8 cellular contexts compared by ENCODE assay signal in the genomic region with DNA sequence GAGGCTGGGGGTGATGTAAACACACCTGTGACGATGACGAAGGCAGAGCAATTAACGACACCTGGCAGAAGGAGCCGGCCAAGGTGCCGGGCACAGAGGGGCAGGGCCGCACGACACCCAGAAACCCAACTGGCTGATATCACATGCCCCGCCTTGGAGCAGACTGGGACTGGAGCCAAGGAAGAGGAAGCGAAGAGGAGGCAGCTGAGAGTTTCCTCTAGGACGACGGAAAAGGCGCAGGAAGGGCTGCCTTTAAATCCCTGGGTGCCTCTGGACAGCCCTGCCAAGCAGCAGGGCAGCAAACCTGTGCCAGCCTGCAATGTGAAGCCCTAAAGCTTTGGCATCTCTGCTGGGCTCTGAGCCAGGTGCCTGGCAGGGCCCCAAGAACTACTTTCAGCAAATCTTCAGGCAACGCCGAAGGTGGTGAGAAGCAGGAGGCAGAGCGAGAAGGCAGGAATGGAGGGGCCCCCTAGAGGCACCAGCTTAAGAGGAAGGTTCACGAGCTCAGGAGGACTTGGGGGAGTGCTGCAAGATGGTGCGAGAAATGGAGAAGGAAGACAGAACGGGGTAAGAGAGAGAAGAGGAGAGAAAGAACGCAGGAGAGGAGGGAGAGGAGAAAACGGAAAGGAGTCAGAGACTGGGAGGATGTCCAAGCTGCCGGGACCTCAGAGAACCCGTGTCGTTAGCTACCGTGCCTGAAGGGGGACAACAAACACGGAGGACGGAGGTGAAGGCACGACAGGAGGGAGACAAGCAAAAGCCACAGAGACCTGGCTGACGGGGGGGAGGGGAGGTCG. TPM values are rescaled to one million over a fixed set of nuclear protein-coding genes. Genes with fewer than 3 reads are reported as not detected.
DNase-seq lines count a peak whose midpoint lies in the region; ATAC-seq and TF ChIP-seq lines count a peak whose summit lies in the region.

No MANE protein-coding gene starts in this region.

- no peak for TF ChIP-seq POLR2A in heart left ventricle (IDR thresholded peaks at IDR 0.05)

- peak; percentile 58 to 78 (median 66) for ATAC-seq in heart left ventricle
- no peak for ATAC-seq in GM21515 (IDR thresholded peaks at IDR 0.05; ENCODE audit: unreplicated experiment)

- no peaks in the 10 kb centered on the region for H3K4me1 ChIP-seq in OCI-LY7 (ENCODE audit: insufficient read depth, low read length, poor library complexity, severe bottlenecking)
- H3K4me1 ChIP-seq in heart left ventricle = peaks cover 0 to 85% (median 55%) of the 10 kb centered on the region in 12 donors
- peaks cover 54% of the 10 kb centered on the region for H3K4me1 ChIP-seq in rectal smooth muscle tissue (ENCODE audit: control insufficient read depth, insufficient read depth, low read length)

- TF ChIP-seq CTCF in OCI-LY7 (conservative IDR thresholded peaks at IDR 0.05; ENCODE audit: low read length) (peak; percentile 39), heart left ventricle (IDR thresholded peaks at IDR 0.05) (peak in 7 of 12 donors; percentile 1 to 25 (median 17))

- no peaks in the 10 kb centered on the region for H3K9me2 ChIP-seq in OCI-LY7 (ENCODE audit: insufficient read depth, low read length)

- POLR2A ChIA-PET in OCI-LY7 (lab: Charles Lee) = no interaction called here

- 2 to 4% (median 2%) methylated on average over 27 to 29 of the region's 29 CpGs for WGBS in heart left ventricle, 4 donors

- H3K36me3 ChIP-seq in OCI-LY7 (ENCODE audit: insufficient read depth, low read length) (no peaks in the 10 kb centered on the region), heart left ventricle (peaks cover 0 to 6% (median 0%) of the 10 kb centered on the region in 9 donors), rectal smooth muscle tissue (ENCODE audit: control insufficient read depth, insufficient read depth, low read length) (no peaks in the 10 kb centered on the region)

- H3K79me2 ChIP-seq in OCI-LY7 (ENCODE audit: insufficient read depth, low read depth, low read length) = no peaks in the 10 kb centered on the region

- no peak overlapping the region for H2AFZ ChIP-seq in OCI-LY7 (ENCODE audit: low read length)

- H3K27me3 ChIP-seq in heart left ventricle (peaks cover 0 to 4% (median 0%) of the 10 kb centered on the region in 9 donors), rectal smooth muscle tissue (ENCODE audit: control insufficient read depth, insufficient read depth, low read length) (no peaks in the 10 kb centered on the region)

- no peak overlapping the region for H3K4me3 ChIP-seq in OCI-LY7 (ENCODE audit: low read depth, low read length, poor library complexity, severe bottlenecking)
- peak overlapping the region in 10 of 12 donors; percentile 12 to 56 (median 44) for H3K4me3 ChIP-seq in heart left ventricle
- H3K4me3 ChIP-seq in rectal smooth muscle tissue (ENCODE audit: low read length) = peak overlapping the region; percentile 45

- H3K4me2 ChIP-seq in OCI-LY7 (ENCODE audit: low read length) = no peak overlapping the region

- intact Hi-C loops in OCI-LY7 (cut with micrococcal nuclease; ENCODE audit: unreplicated experiment) = no loop called here
- intact Hi-C loops in heart left ventricle (cut with DNase I) = loop anchor here (1.0 to 10.0 kb wide), 10 partner anchors 32 to 395 kb away; a partner anchor contains a TSS

- CTCF ChIA-PET in OCI-LY7 (lab: Charles Lee; ENCODE audit: unreplicated experiment) = interaction anchor here (0.7 kb wide), 1 partner anchor 76 kb away, joined by 3 read pairs; no protein-coding TSS in a partner anchor

- H4K20me1 ChIP-seq in OCI-LY7 (ENCODE audit: insufficient read depth, low read length) = no peaks in the 10 kb centered on the region

- H3K9me3 ChIP-seq in OCI-LY7 (ENCODE audit: low read length) (no peaks in the 10 kb centered on the region), heart left ventricle (no peaks in the 10 kb centered on the region)

- no TSS peak for BruUV-seq in OCI-LY7 (replicated peaks; lab: Mats Ljungman, UMichigan)

- peak overlapping the region; percentile 45 for H3K9ac ChIP-seq in rectal smooth muscle tissue (ENCODE audit: low read length)

- no peak overlapping the region for H3K27ac ChIP-seq in OCI-LY7 (ENCODE audit: low read depth, low read length, poor library complexity, severe bottlenecking)
- H3K27ac ChIP-seq in angular gyrus (ENCODE audit: low read depth, low read length) = peak overlapping the region; percentile 75
- H3K27ac ChIP-seq in heart left ventricle = peak overlapping the region; percentile 17 to 90 (median 72)
- peak overlapping the region; percentile 70 for H3K27ac ChIP-seq in rectal smooth muscle tissue (ENCODE audit: low read depth, low read length)

- peak in 5 of 6 experiments; percentile 13 to 59 (median 32) for DNase-seq in stimulated activated naive CD4-positive, alpha-beta T cell (lab: John Stamatoyannopoulos, UW)
- no peak for DNase-seq in stimulated activated naive CD4-positive, alpha-beta T cell treated with Interleukin-2 at 50 U/mL for 16 hours (lab: John Stamatoyannopoulos, UW)
- DNase-seq in OCI-LY7 (ENCODE audit: low spot score) = peak; percentile 16
- DNase-seq in heart left ventricle = peak; percentile 74 to 86 (median 83)
- DNase-seq in hepatic stellate cell (ENCODE audit: low spot score) = no peak

RNA-seq across cellular contexts. Expression of a gene that starts 25.3 kb away (rescaled TPM):
- total RNA-seq in OCI-LY7 (2014; rRNA removed; shearing (Covaris generic)) = 67.7 and 89.7 TPM in 2 replicates
- total RNA-seq in OCI-LY7 (2022) = 54.6 and 56.1 TPM in 2 replicates
- 10 to 100 TPM; 32.2 to 55.4 (median 42.4) TPM for total RNA-seq in heart left ventricle
- polyA plus RNA-seq in heart left ventricle = 100 to 1,000 TPM in 1 of 2 donors, 10 to 100 TPM in 1; 36.1 to 106 TPM

RNA-seq across cellular contexts. Expression of a gene that starts 33.8 kb away (rescaled TPM):
- total RNA-seq in OCI-LY7 (2014; rRNA removed; shearing (Covaris generic)) = not detected in 2 replicates
- not detected in 2 replicates for total RNA-seq in OCI-LY7 (2022)
- 10 to 100 TPM; 10.1 to 24.1 (median 13.1) TPM for total RNA-seq in heart left ventricle
- 10 to 100 TPM in 1 of 2 donors, 1 to 10 TPM in 1; 7.5 to 15.8 TPM for polyA plus RNA-seq in heart left ventricle

RNA-seq across cellular contexts. Expression of a gene that starts 52.5 kb away (rescaled TPM):
- not detected in 2 replicates for total RNA-seq in OCI-LY7 (2014; rRNA removed; shearing (Covaris generic))
- not detected in 2 replicates for total RNA-seq in OCI-LY7 (2022)
- total RNA-seq in heart left ventricle = under 1 TPM in 5 of 9 donors, not detected in 4; 0.21 to 0.82 (median 0.30) TPM
- under 1 TPM; 0.24 to 0.50 TPM for polyA plus RNA-seq in heart left ventricle

Comparison
In these comparisons a context has a peak if more than half of its experiments do, and no peak if none do; other contexts are left out.
1. DNase-seq: peak in stimulated activated naive CD4-positive, alpha-beta T cell (5 of 6), OCI-LY7 (single experiment) and heart left ventricle (5 of 5); none in stimulated activated naive CD4-positive, alpha-beta T cell treated with Interleukin-2 at 50 U/mL for 16 hours (single experiment) and hepatic stellate cell (single experiment).
2. RNA of a gene that starts 33.8 kb away (total RNA-seq): 10.1 to 24.1 TPM in heart left ventricle; not detected in OCI-LY7; every median in the first group is over 4 times any median in the second.